Comparison of ENCODE assay signal across 10 cellular contexts in genomic region chr7:43621729-43622448, GRCh38. TPM values are rescaled to one million over a fixed set of nuclear protein-coding genes. Genes with fewer than 3 reads are reported as not detected.
DNase-seq lines count a peak whose midpoint lies in the region; ATAC-seq, FAIRE-seq and TF ChIP-seq lines count a peak whose summit lies in the region.
"Had no signal": no experiment of that assay in that cellular context is flagged by ENCODE, and none has a peak within 500 bp of the region (broad histone marks: within the 10 kb centered on the region; RNA-seq: fewer than 3 reads in every experiment).

No MANE protein-coding gene starts in this region.

- H3K9me3 ChIP-seq in RWPE2 (ENCODE audit: severe bottlenecking) (no peaks in the 10 kb centered on the region), astrocyte (ENCODE audit: insufficient read depth, low read depth, low read length) (no peaks in the 10 kb centered on the region)
- H3K9me3 ChIP-seq: tibial nerve had no signal

- no peak overlapping the region for H3K9ac ChIP-seq in astrocyte (ENCODE audit: low read length)

- H3K36me3 ChIP-seq in RWPE2 (ENCODE audit: low read depth): peaks cover 100% of the 10 kb centered on the region
- peaks cover 59% of the 10 kb centered on the region for H3K36me3 ChIP-seq in astrocyte (ENCODE audit: insufficient read depth, low read length)

- H3K27ac ChIP-seq in RWPE2 (ENCODE audit: poor library complexity, severe bottlenecking): peak overlapping the region; percentile 38
- H3K27ac ChIP-seq in astrocyte (ENCODE audit: low read depth, low read length): peak overlapping the region; percentile 9
- H3K27ac ChIP-seq: tibial nerve had no signal

- H3K4me3 ChIP-seq in RWPE2 (ENCODE audit: severe bottlenecking): no peak overlapping the region
- no peak overlapping the region for H3K4me3 ChIP-seq in astrocyte (ENCODE audit: insufficient read depth, low read depth, low read length)
- H3K4me3 ChIP-seq: tibial nerve had no signal

- TF ChIP-seq POLR2A in GM12891 (IDR thresholded peaks at IDR 0.05; ENCODE audit: low read depth, low read length): no peak

- no peaks in the 10 kb centered on the region for H3K9me3 Mint-ChIP-seq in astrocyte (ENCODE audit: unreplicated experiment)
- no peaks in the 10 kb centered on the region for H3K9me3 Mint-ChIP-seq in progenitor cell of endocrine pancreas (ENCODE audit: low read depth)

- FAIRE-seq in GM12891 (lab: Jason Lieb, UNC) (peak; percentile 70), astrocyte (lab: Jason Lieb, UNC) (peak; percentile 49)
- FAIRE-seq: endometrium had no signal

- H3K4me1 ChIP-seq in RWPE2 (ENCODE audit: insufficient read depth, poor library complexity, severe bottlenecking): peaks cover 17% of the 10 kb centered on the region
- peaks cover 6% of the 10 kb centered on the region for H3K4me1 ChIP-seq in astrocyte (ENCODE audit: insufficient read depth, low read length)

- H3K4me1 Mint-ChIP-seq in astrocyte (ENCODE audit: low read depth, unreplicated experiment): peaks cover 12% of the 10 kb centered on the region
- H3K4me1 Mint-ChIP-seq in progenitor cell of endocrine pancreas (ENCODE audit: low read depth): peaks cover 6% of the 10 kb centered on the region

- H3K36me3 Mint-ChIP-seq in astrocyte (ENCODE audit: low read depth, unreplicated experiment) (peaks cover 14% of the 10 kb centered on the region), progenitor cell of endocrine pancreas (ENCODE audit: insufficient read depth) (peaks cover 13% of the 10 kb centered on the region)

- peak overlapping the region; percentile 12 for H3K4me2 ChIP-seq in astrocyte (ENCODE audit: low read length)

- H4K20me1 ChIP-seq in astrocyte (ENCODE audit: insufficient read depth, low read length): peaks cover 47% of the 10 kb centered on the region

- H3K4me3 Mint-ChIP-seq in astrocyte (ENCODE audit: unreplicated experiment) (no peak overlapping the region), progenitor cell of endocrine pancreas (ENCODE audit: low read depth) (no peak overlapping the region)

- DNase-seq in GM12891 (ENCODE audit: insufficient read length, low spot score): no peak
- DNase-seq in RWPE2 (ENCODE audit: low spot score): no peak
- no peak for DNase-seq in astrocyte (ENCODE audit: low read depth)
- DNase-seq in progenitor cell of endocrine pancreas (ENCODE audit: low spot score, unreplicated experiment): no peak
- DNase-seq: Calu3 had no signal

- H2AFZ ChIP-seq in astrocyte (ENCODE audit: low read depth, low read length): no peak overlapping the region

- H3K27ac Mint-ChIP-seq in astrocyte (ENCODE audit: unreplicated experiment): peak overlapping the region; percentile 48
- H3K27ac Mint-ChIP-seq in progenitor cell of endocrine pancreas: peak overlapping the region; percentile 76

- peaks cover 82% of the 10 kb centered on the region for H3K79me2 ChIP-seq in astrocyte (ENCODE audit: insufficient read depth, low read length)

- H3K27me3 ChIP-seq in RWPE2 (ENCODE audit: insufficient read depth, poor library complexity, severe bottlenecking) (no peaks in the 10 kb centered on the region), astrocyte (ENCODE audit: insufficient read depth, low read length) (no peaks in the 10 kb centered on the region)
- H3K27me3 ChIP-seq: tibial nerve had no signal

- no peak for TF ChIP-seq CTCF in RWPE2 (IDR thresholded peaks at IDR 0.05; ENCODE audit: poor library complexity, severe bottlenecking)
- TF ChIP-seq CTCF in astrocyte (IDR thresholded peaks at IDR 0.05; ENCODE audit: insufficient read depth, low read depth, low read length): no peak
- TF ChIP-seq CTCF in progenitor cell of endocrine pancreas (IDR thresholded peaks at IDR 0.05; ENCODE audit: unreplicated experiment): no peak

- ATAC-seq in RWPE2 (ENCODE audit: low read depth): no peak
- no peak for ATAC-seq in HG02885 (IDR thresholded peaks at IDR 0.05; ENCODE audit: poor library complexity, unreplicated experiment)
- ATAC-seq in HG02642 (IDR thresholded peaks at IDR 0.05; ENCODE audit: poor library complexity, unreplicated experiment): no peak
- no peak for ATAC-seq in GM18868 (IDR thresholded peaks at IDR 0.05; ENCODE audit: unreplicated experiment)

- H3K27me3 Mint-ChIP-seq in astrocyte (ENCODE audit: low read depth, unreplicated experiment): no peaks in the 10 kb centered on the region
- no peaks in the 10 kb centered on the region for H3K27me3 Mint-ChIP-seq in progenitor cell of endocrine pancreas

TF ChIP-seq in GM12891, 5 proteins besides CTCF, POLR2A, EP300 and RAD21:
- TF ChIP-seq PAX5 (IDR thresholded peaks at IDR 0.05; ENCODE audit: insufficient read depth, low read length, severe bottlenecking): no peak
- TF ChIP-seq POU2F2 (IDR thresholded peaks at IDR 0.05; ENCODE audit: low read depth, low read length): no peak
- TF ChIP-seq SPI1 (IDR thresholded peaks at IDR 0.05; ENCODE audit: low read depth, low read length): no peak
- TF ChIP-seq POLR2AphosphoS5 (IDR thresholded peaks at IDR 0.05; ENCODE audit: low read depth, low read length): no peak
- TF ChIP-seq TAF1 (IDR thresholded peaks at IDR 0.05; ENCODE audit: low read depth, low read length): no peak

RNA-seq across cellular contexts. Expression of gene STK17A, which starts 39.0 kb away (rescaled TPM):
- polyA plus RNA-seq in GM12891 (2012; ENCODE audit: low read depth, missing spikeins): 49.4 TPM
- total RNA-seq in astrocyte (38.4 and 39.1 TPM in 2 replicates), progenitor cell of endocrine pancreas (23.0 and 23.9 TPM in 2 replicates)
